ENCODE assay signal across 1 cellular context in genomic region chr22:22408731-22409696, GRCh38.
A peak's percentile ranks its signal among the peaks of the same experiment; 100 is the strongest.
TF ChIP-seq lines count a peak whose summit lies in the region.

No MANE protein-coding gene starts in this region.

TF ChIP-seq in K562, 482 proteins besides CTCF, POLR2A, EP300 and RAD21 (continued from another document and continues in another):
- TF ChIP-seq, protein P1, sequence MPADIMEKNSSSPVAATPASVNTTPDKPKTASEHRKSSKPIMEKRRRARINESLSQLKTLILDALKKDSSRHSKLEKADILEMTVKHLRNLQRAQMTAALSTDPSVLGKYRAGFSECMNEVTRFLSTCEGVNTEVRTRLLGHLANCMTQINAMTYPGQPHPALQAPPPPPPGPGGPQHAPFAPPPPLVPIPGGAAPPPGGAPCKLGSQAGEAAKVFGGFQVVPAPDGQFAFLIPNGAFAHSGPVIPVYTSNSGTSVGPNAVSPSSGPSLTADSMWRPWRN (IDR thresholded peaks at IDR 0.05; ENCODE audit: low read depth) = no peak
- TF ChIP-seq LEF1 (IDR thresholded peaks at IDR 0.05) = no peak
- no peak for TF ChIP-seq GTF2B (IDR thresholded peaks at IDR 0.05; ENCODE audit: extremely low read depth, insufficient read length)
- TF ChIP-seq FOXJ3 (CRISPR knock-in tag; IDR thresholded peaks at IDR 0.05) = no peak
- 0 out of 2 replicates have a peak, but pooled peaks have one; percentile 56 for TF ChIP-seq ZC3H4 (CRISPR knock-in tag; IDR thresholded peaks at IDR 0.05; ENCODE audit: borderline replicate concordance)
- TF ChIP-seq KAT7 (CRISPR knock-in tag; IDR thresholded peaks at IDR 0.05; ENCODE audit: borderline replicate concordance) = no peak
- no peak for TF ChIP-seq BRF1 (IDR thresholded peaks at IDR 0.05; ENCODE audit: borderline replicate concordance, extremely low read depth, insufficient read length)
- TF ChIP-seq, protein P2, sequence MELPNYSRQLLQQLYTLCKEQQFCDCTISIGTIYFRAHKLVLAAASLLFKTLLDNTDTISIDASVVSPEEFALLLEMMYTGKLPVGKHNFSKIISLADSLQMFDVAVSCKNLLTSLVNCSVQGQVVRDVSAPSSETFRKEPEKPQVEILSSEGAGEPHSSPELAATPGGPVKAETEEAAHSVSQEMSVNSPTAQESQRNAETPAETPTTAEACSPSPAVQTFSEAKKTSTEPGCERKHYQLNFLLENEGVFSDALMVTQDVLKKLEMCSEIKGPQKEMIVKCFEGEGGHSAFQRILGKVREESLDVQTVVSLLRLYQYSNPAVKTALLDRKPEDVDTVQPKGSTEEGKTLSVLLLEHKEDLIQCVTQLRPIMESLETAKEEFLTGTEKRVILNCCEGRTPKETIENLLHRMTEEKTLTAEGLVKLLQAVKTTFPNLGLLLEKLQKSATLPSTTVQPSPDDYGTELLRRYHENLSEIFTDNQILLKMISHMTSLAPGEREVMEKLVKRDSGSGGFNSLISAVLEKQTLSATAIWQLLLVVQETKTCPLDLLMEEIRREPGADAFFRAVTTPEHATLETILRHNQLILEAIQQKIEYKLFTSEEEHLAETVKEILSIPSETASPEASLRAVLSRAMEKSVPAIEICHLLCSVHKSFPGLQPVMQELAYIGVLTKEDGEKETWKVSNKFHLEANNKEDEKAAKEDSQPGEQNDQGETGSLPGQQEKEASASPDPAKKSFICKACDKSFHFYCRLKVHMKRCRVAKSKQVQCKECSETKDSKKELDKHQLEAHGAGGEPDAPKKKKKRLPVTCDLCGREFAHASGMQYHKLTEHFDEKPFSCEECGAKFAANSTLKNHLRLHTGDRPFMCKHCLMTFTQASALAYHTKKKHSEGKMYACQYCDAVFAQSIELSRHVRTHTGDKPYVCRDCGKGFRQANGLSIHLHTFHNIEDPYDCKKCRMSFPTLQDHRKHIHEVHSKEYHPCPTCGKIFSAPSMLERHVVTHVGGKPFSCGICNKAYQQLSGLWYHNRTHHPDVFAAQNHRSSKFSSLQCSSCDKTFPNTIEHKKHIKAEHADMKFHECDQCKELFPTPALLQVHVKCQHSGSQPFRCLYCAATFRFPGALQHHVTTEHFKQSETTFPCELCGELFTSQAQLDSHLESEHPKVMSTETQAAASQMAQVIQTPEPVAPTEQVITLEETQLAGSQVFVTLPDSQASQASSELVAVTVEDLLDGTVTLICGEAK (IDR thresholded peaks at IDR 0.05) = no peak
- TF ChIP-seq, protein P2 (CRISPR knock-in tag; IDR thresholded peaks at IDR 0.05) = 0 out of 2 replicates have a peak, but pooled peaks have one; percentile 21
- TF ChIP-seq, protein P3, sequence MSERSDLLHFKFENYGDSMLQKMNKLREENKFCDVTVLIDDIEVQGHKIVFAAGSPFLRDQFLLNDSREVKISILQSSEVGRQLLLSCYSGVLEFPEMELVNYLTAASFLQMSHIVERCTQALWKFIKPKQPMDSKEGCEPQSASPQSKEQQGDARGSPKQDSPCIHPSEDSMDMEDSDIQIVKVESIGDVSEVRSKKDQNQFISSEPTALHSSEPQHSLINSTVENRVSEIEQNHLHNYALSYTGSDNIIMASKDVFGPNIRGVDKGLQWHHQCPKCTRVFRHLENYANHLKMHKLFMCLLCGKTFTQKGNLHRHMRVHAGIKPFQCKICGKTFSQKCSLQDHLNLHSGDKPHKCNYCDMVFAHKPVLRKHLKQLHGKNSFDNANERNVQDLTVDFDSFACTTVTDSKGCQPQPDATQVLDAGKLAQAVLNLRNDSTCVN (CRISPR knock-in tag; IDR thresholded peaks at IDR 0.05) = no peak
- TF ChIP-seq, protein P4, sequence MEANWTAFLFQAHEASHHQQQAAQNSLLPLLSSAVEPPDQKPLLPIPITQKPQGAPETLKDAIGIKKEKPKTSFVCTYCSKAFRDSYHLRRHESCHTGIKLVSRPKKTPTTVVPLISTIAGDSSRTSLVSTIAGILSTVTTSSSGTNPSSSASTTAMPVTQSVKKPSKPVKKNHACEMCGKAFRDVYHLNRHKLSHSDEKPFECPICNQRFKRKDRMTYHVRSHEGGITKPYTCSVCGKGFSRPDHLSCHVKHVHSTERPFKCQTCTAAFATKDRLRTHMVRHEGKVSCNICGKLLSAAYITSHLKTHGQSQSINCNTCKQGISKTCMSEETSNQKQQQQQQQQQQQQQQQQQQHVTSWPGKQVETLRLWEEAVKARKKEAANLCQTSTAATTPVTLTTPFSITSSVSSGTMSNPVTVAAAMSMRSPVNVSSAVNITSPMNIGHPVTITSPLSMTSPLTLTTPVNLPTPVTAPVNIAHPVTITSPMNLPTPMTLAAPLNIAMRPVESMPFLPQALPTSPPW (CRISPR knock-in tag; IDR thresholded peaks at IDR 0.05) = no peak
- no peak for TF ChIP-seq REST (CRISPR knock-in tag; IDR thresholded peaks at IDR 0.05; ENCODE audit: low read depth)
- no peak for TF ChIP-seq TCF15 (CRISPR knock-in tag; IDR thresholded peaks at IDR 0.05)
- TF ChIP-seq SUPT5H (IDR thresholded peaks at IDR 0.05) = no peak
- no peak for TF ChIP-seq NFRKB (IDR thresholded peaks at IDR 0.05; ENCODE audit: low read depth)
- peak; percentile 24 for TF ChIP-seq RBBP5 (IDR thresholded peaks at IDR 0.05; ENCODE audit: borderline replicate concordance, insufficient read depth, low read length, poor library complexity, severe bottlenecking)
- no peak for TF ChIP-seq SMARCA5 (IDR thresholded peaks at IDR 0.05)
- peak; percentile 50 for TF ChIP-seq ZNF143 (CRISPR knock-in tag; IDR thresholded peaks at IDR 0.05)
- no peak for TF ChIP-seq ZFX (CRISPR knock-in tag; IDR thresholded peaks at IDR 0.05)
- TF ChIP-seq ARID4B (CRISPR knock-in tag; IDR thresholded peaks at IDR 0.05) = peak; percentile 75; the same call in 1 of the 2 replicates
- TF ChIP-seq ETS2 (tag; IDR thresholded peaks at IDR 0.05; ENCODE audit: borderline replicate concordance, poor library complexity, severe bottlenecking) = no peak
- no peak for TF ChIP-seq PML (IDR thresholded peaks at IDR 0.05; ENCODE audit: low read length)
- TF ChIP-seq E4F1 (CRISPR knock-in tag; IDR thresholded peaks at IDR 0.05; ENCODE audit: borderline replicate concordance) = no peak
- TF ChIP-seq CBFA2T2 (conservative IDR thresholded peaks at IDR 0.05) = no peak
- no peak for TF ChIP-seq CGGBP1 (CRISPR knock-in tag; IDR thresholded peaks at IDR 0.05)
- no peak for TF ChIP-seq HLTF (IDR thresholded peaks at IDR 0.05)
- peak; percentile 88 for TF ChIP-seq RHOXF2B (CRISPR knock-in tag; conservative IDR thresholded peaks at IDR 0.05)
- TF ChIP-seq ARNT (IDR thresholded peaks at IDR 0.05) = no peak
- no peak for TF ChIP-seq SMAD3 (CRISPR knock-in tag; conservative IDR thresholded peaks at IDR 0.05)
- TF ChIP-seq FOXA3 (CRISPR knock-in tag; conservative IDR thresholded peaks at IDR 0.05 in 1 of 2, IDR thresholded peaks at IDR 0.05 in 1 of 2) = peak in 1 of 2 experiments; percentile 62; a peak in 1 of 4 replicates
- peak; percentile 70; the same call in 1 of the 2 replicates for TF ChIP-seq CTBP1 (IDR thresholded peaks at IDR 0.05; ENCODE audit: borderline replicate concordance)
